Comparison of ENCODE assay signal across 8 cellular contexts in genomic region chr7:45089314-45089891, GRCh38. TPM values are rescaled to one million over a fixed set of nuclear protein-coding genes. Genes with fewer than 3 reads are reported as not detected.
DNase-seq lines count a peak whose midpoint lies in the region; ATAC-seq, FAIRE-seq and TF ChIP-seq lines count a peak whose summit lies in the region.

No MANE protein-coding gene starts in this region.

- intact Hi-C loops in CD14-positive monocyte (cut with micrococcal nuclease), result no loop called here
- intact Hi-C loops in GM12878 (cut with micrococcal nuclease; ENCODE audit: unreplicated experiment), result no loop called here
- intact Hi-C loops in psoas muscle (cut with DNase I), result loop anchor here in 1 of 2 donors (5.0 kb wide), 1 partner anchor 48 kb away; no protein-coding TSS in a partner anchor
- intact Hi-C loops in vagina (cut with DNase I), result no loop called here

- H2AFZ ChIP-seq in GM12878 (ENCODE audit: control insufficient read depth, low read depth, low read length) (no peak overlapping the region), hepatocyte (peak overlapping the region; percentile 76)

- peaks cover 27 to 60% (median 43%) of the 10 kb centered on the region in 3 donors for H3K27me3 Mint-ChIP-seq in CD14-positive monocyte (ENCODE audit: low read depth in 3 of 3)

- peaks cover 3 to 5% of the 10 kb centered on the region in 2 donors for H3K36me3 Mint-ChIP-seq in CD14-positive monocyte

- no peak for TF ChIP-seq EP300 in GM12878 (IDR thresholded peaks at IDR 0.05; ENCODE audit: borderline replicate concordance in 1 of 2, control insufficient read depth in 1 of 2, low read depth in 2 of 2, low read length in 2 of 2)

- no peak overlapping the region for H3K27ac ChIP-seq in GM12878 (ENCODE audit: control insufficient read depth, insufficient read depth)
- H3K27ac ChIP-seq in hepatocyte, result no peak overlapping the region
- no peak overlapping the region for H3K27ac ChIP-seq in psoas muscle
- H3K27ac ChIP-seq in vagina, result peak overlapping the region; percentile 82

- TF ChIP-seq POLR2A in GM12878 (IDR thresholded peaks at IDR 0.05; ENCODE audit: low read depth, low read length), result no peak
- TF ChIP-seq POLR2A in vagina (IDR thresholded peaks at IDR 0.05), result no peak

- CTCF ChIA-PET in GM12878 (lab: Yijun Ruan, JAX), result interaction anchor here (1.0 kb wide), 2 partner anchors 116 to 117 kb away, joined by 3 read pairs; no protein-coding TSS in a partner anchor

- H3K9me2 ChIP-seq in hepatocyte (replicated peaks; ENCODE audit: insufficient read depth), result no peaks in the 10 kb centered on the region

- H3K79me2 ChIP-seq in GM12878 (ENCODE audit: control insufficient read depth, insufficient read depth, low read length), result no peaks in the 10 kb centered on the region
- no peaks in the 10 kb centered on the region for H3K79me2 ChIP-seq in hepatocyte

- H3K9me3 Mint-ChIP-seq in CD14-positive monocyte, result peaks cover 2 to 17% (median 4%) of the 10 kb centered on the region in 7 donors

- H3K4me3 ChIP-seq in MG63 (no peak overlapping the region), GM12878 (no peak overlapping the region; the same call in 1 of the 2 replicates), hepatocyte (peak overlapping the region; percentile 90), psoas muscle (peak overlapping the region; percentile 76), vagina (peak overlapping the region; percentile 60 to 63)

- H3K4me1 ChIP-seq in GM12878 (ENCODE audit: control insufficient read depth, insufficient read depth, low read length) (no peaks in the 10 kb centered on the region), hepatocyte (ENCODE audit: insufficient read depth) (peaks cover 2% of the 10 kb centered on the region), psoas muscle (no peaks in the 10 kb centered on the region), vagina (peaks cover 21% of the 10 kb centered on the region)

- BruUV-seq in GM12878 (replicated peaks; lab: Mats Ljungman, UMichigan), result no TSS peak

- no peak for FAIRE-seq in GM12878 (lab: Jason Lieb, UNC)

- in situ Hi-C loops in GM12878 (cut with MboI), result no loop called here

- peaks cover 9% of the 10 kb centered on the region for H3K4me1 Mint-ChIP-seq in CD14-positive monocyte

- H4K20me1 ChIP-seq in GM12878 (ENCODE audit: control insufficient read depth, insufficient read depth) (no peaks in the 10 kb centered on the region), hepatocyte (ENCODE audit: insufficient read depth, poor library complexity, severe bottlenecking) (no peaks in the 10 kb centered on the region)

- H3K36me3 ChIP-seq in MG63, result no peaks in the 10 kb centered on the region
- H3K36me3 ChIP-seq in GM12878 (ENCODE audit: control insufficient read depth in 2 of 2, insufficient read depth in 2 of 2, low read length in 1 of 2), result no peaks in the 10 kb centered on the region
- H3K36me3 ChIP-seq in hepatocyte (replicated peaks; ENCODE audit: insufficient read depth, low read depth), result no peaks in the 10 kb centered on the region
- no peaks in the 10 kb centered on the region for H3K36me3 ChIP-seq in psoas muscle (ENCODE audit: insufficient read depth in 1 of 2, low read depth in 1 of 2)
- no peaks in the 10 kb centered on the region for H3K36me3 ChIP-seq in vagina

- peak overlapping the region; percentile 30; the same call in 1 of the 2 replicates for H3K4me2 ChIP-seq in GM12878 (ENCODE audit: control insufficient read depth, insufficient read depth)
- peak overlapping the region; percentile 97 for H3K4me2 ChIP-seq in hepatocyte

- H3K4me3 Mint-ChIP-seq in CD14-positive monocyte, result peak overlapping the region; percentile 62 to 85

- no peak for TF ChIP-seq RAD21 in GM12878 (IDR thresholded peaks at IDR 0.05; ENCODE audit: insufficient read depth, low read depth, low read length)

- 9% methylated on average over 22 of the region's 22 CpGs for WGBS in GM12878 (ENCODE audit: insufficient coverage, insufficient replicate concordance, low lambda C conversion rate, missing lambda C conversion rate)
- 12% methylated on average over 21 of the region's 22 CpGs for WGBS in hepatocyte (ENCODE audit: low lambda C conversion rate, missing lambda C conversion rate)
- WGBS in psoas muscle, 3 donors, result 4 to 7% (median 5%) methylated on average over 20 to 22 of the region's 22 CpGs

- ATAC-seq in GM12878 (peak; percentile 63), psoas muscle (peak in 3 of 4 donors; percentile 16 to 59 (median 50)), GM21825 (IDR thresholded peaks at IDR 0.05; ENCODE audit: unreplicated experiment) (no peak)

- SMC1A ChIA-PET in GM12878 (lab: Charles Lee; ENCODE audit: uncharacterized antibody, unreplicated experiment), result no interaction called here

- H3K9me3 ChIP-seq in MG63 (0 out of 2 replicates have a peak, but pooled peaks cover 5% of the 10 kb centered on the region), GM12878 (replicated peaks; ENCODE audit: control insufficient read depth, insufficient read depth, low read length) (no peaks in the 10 kb centered on the region), hepatocyte (ENCODE audit: low read depth) (no peaks in the 10 kb centered on the region), psoas muscle (no peaks in the 10 kb centered on the region), vagina (no peaks in the 10 kb centered on the region)

- RAD21 ChIA-PET in GM12878 (lab: Charles Lee; ENCODE audit: unreplicated experiment), result no interaction called here

- POLR2A ChIA-PET in GM12878 (lab: Charles Lee), result no interaction called here

- H3K27me3 ChIP-seq in MG63, result no peaks in the 10 kb centered on the region
- peaks cover 2% of the 10 kb centered on the region in 2 experiments; a peak in 3 of 4 replicates for H3K27me3 ChIP-seq in GM12878 (replicated peaks in 1 of 2; ENCODE audit: control insufficient read depth in 2 of 2, insufficient read depth in 2 of 2, low read length in 1 of 2)
- H3K27me3 ChIP-seq in hepatocyte, result no peaks in the 10 kb centered on the region
- peaks cover 0 to 9% (median 0%) of the 10 kb centered on the region in 3 donors for H3K27me3 ChIP-seq in psoas muscle (ENCODE audit: insufficient read depth in 3 of 3, low read length in 2 of 3)
- H3K27me3 ChIP-seq in vagina, result no peaks in the 10 kb centered on the region

- no peak overlapping the region for H3K9ac ChIP-seq in GM12878 (ENCODE audit: control insufficient read depth, insufficient read depth, low read length)

- peak overlapping the region in 1 of 7 donors; percentile 41 for H3K27ac Mint-ChIP-seq in CD14-positive monocyte

- no peak for DNase-seq in CD14-positive monocyte (ENCODE audit: low spot score)
- DNase-seq in MG63, result peak; percentile 26
- DNase-seq in T1000 (lab: John Stamatoyannopoulos, UW), result peak; percentile 24
- no peak for DNase-seq in GM12878 (ENCODE audit: low read depth, low spot score)
- peak; percentile 73 for DNase-seq in hepatocyte (ENCODE audit: low spot score)
- DNase-seq in psoas muscle, result peak; percentile 55 to 70
- no peak for DNase-seq in vagina (ENCODE audit: extremely low spot score in 2 of 2)

- TF ChIP-seq CTCF in CD14-positive monocyte (IDR thresholded peaks at IDR 0.05) (no peak), GM12878 (IDR thresholded peaks at IDR 0.05 in 2 of 3, conservative IDR thresholded peaks at IDR 0.05 in 1 of 3; ENCODE audit: control insufficient read depth in 2 of 3, extremely low read depth in 1 of 3, insufficient read depth in 1 of 3, low read depth in 3 of 3, low read length in 3 of 3) (no peak), hepatocyte (IDR thresholded peaks at IDR 0.05; ENCODE audit: poor library complexity) (no peak), psoas muscle (IDR thresholded peaks at IDR 0.05) (no peak), vagina (IDR thresholded peaks at IDR 0.05) (no peak)

RNA-seq across cellular contexts. Expression of gene NACAD, which starts 0.6 kb away (rescaled TPM):
- polyA plus RNA-seq in CD14-positive monocyte (not detected), GM12878 (2011; rRNA removed) (not detected in 2 replicates), GM12878 (2014; fragmentation: Illumina TruSeq; extraction: Trizol) (not detected in 2 replicates), GM12878 (2014; fragmentation: Nextera tagmentation; extraction: Ambion mirVana) (not detected), GM12878 (2014; rRNA removed) (not detected in 2 replicates), GM12878 (2016; fragmentation: Nextera tagmentation; extraction: Ambion mirVana) (not detected), hepatocyte (2.0 and 3.9 TPM in 2 replicates), psoas muscle (under 1 TPM; 0.23 to 0.51 (median 0.33) TPM)
- not detected in 2 replicates for total RNA-seq in MG63 (2014; rRNA removed; shearing (Covaris generic); ENCODE audit: low replicate concordance)
- total RNA-seq in GM12878 (2013; cell fraction: nucleolus; rRNA removed), result 0.10 TPM in 1 of 2 replicates, not detected in the other
- total RNA-seq in GM12878 (2014; rRNA removed) (not detected in 2 replicates), GM12878 (2014; rRNA removed; fragmentation: Illumina TruSeq; extraction: Trizol) (not detected in 2 replicates), GM12878 (2021) (not detected in 2 replicates), hepatocyte (1.2 and 1.4 TPM in 2 replicates), psoas muscle (1 to 10 TPM; 1.1 to 1.4 (median 1.2) TPM), vagina (9.6 TPM)
- polyA plus RNA-seq in GM12878 (2011; ENCODE audit: low read depth), result not detected
- 0.03 TPM in 1 of 2 replicates, not detected in the other for polyA plus RNA-seq in GM12878 (2011; cell fraction: cytosol; rRNA removed)
- polyA plus RNA-seq in GM12878 (2011; cell fraction: nucleus; rRNA removed), result 0.13 and 0.15 TPM in 2 replicates
- not detected in 2 replicates for polyA plus RNA-seq in GM12878 (2012)
- not detected in 2 replicates for polyA minus RNA-seq in GM12878 (2011; rRNA and poly(A)+ RNA removed)
- polyA minus RNA-seq in GM12878 (2011; cell fraction: cytosol; rRNA and poly(A)+ RNA removed), result not detected in 2 replicates
- not detected in 2 replicates for polyA minus RNA-seq in GM12878 (2011; cell fraction: nucleus; rRNA and poly(A)+ RNA removed)

RNA-seq across cellular contexts. Expression of gene TBRG4, which starts 22.1 kb away (rescaled TPM):
- 10 to 100 TPM; 32.7 to 38.4 TPM for polyA plus RNA-seq in CD14-positive monocyte
- 82.0 and 126 TPM in 2 replicates for total RNA-seq in MG63 (2014; rRNA removed; shearing (Covaris generic); ENCODE audit: low replicate concordance)
- total RNA-seq in GM12878 (2013; cell fraction: nucleolus; rRNA removed), result 249 and 291 TPM in 2 replicates
- 124 and 128 TPM in 2 replicates for total RNA-seq in GM12878 (2014; rRNA removed)
- total RNA-seq in GM12878 (2014; rRNA removed; fragmentation: Illumina TruSeq; extraction: Trizol), result 54.5 and 59.6 TPM in 2 replicates
- 109 and 117 TPM in 2 replicates for total RNA-seq in GM12878 (2021)
- 60.7 TPM for polyA plus RNA-seq in GM12878 (2011; ENCODE audit: low read depth)
- polyA plus RNA-seq in GM12878 (2011; rRNA removed), result 79.4 and 126 TPM in 2 replicates
- polyA plus RNA-seq in GM12878 (2011; cell fraction: cytosol; rRNA removed), result 124 and 201 TPM in 2 replicates
- polyA plus RNA-seq in GM12878 (2011; cell fraction: nucleus; rRNA removed), result 523 and 538 TPM in 2 replicates
- polyA plus RNA-seq in GM12878 (2012), result 68.8 and 75.2 TPM in 2 replicates
- 58.8 and 119 TPM in 2 replicates for polyA plus RNA-seq in GM12878 (2014; fragmentation: Illumina TruSeq; extraction: Trizol)
- 10 to 100 TPM in 1 of 2 experiments, 1 to 10 TPM in 1; 8.4 to 13.3 TPM for polyA plus RNA-seq in GM12878 (2014; fragmentation: Nextera tagmentation; extraction: Ambion mirVana)
- 104 and 111 TPM in 2 replicates for polyA plus RNA-seq in GM12878 (2014; rRNA removed)
- polyA plus RNA-seq in GM12878 (2016; fragmentation: Nextera tagmentation; extraction: Ambion mirVana), result 100 to 1,000 TPM; 124 to 130 TPM
- 145 and 219 TPM in 2 replicates for polyA minus RNA-seq in GM12878 (2011; rRNA and poly(A)+ RNA removed)
- 56.4 and 73.5 TPM in 2 replicates for polyA minus RNA-seq in GM12878 (2011; cell fraction: cytosol; rRNA and poly(A)+ RNA removed)
- polyA minus RNA-seq in GM12878 (2011; cell fraction: nucleus; rRNA and poly(A)+ RNA removed), result 184 and 261 TPM in 2 replicates
- total RNA-seq in hepatocyte, result 44.5 and 55.9 TPM in 2 replicates
- 54.3 and 54.6 TPM in 2 replicates for polyA plus RNA-seq in hepatocyte
- 100 to 1,000 TPM in 1 of 4 donors, 10 to 100 TPM in 3; 70.9 to 127 (median 84.1) TPM for total RNA-seq in psoas muscle
- 100 to 1,000 TPM in 2 of 3 donors, 10 to 100 TPM in 1; 90.4 to 195 (median 130) TPM for polyA plus RNA-seq in psoas muscle
- 71.2 TPM for total RNA-seq in vagina

Comparison
In these comparisons a context has a peak if more than half of its experiments do, and no peak if none do; other contexts are left out.
1. DNase-seq: peak in MG63 (single experiment), T1000 (single experiment), hepatocyte (single experiment) and psoas muscle (2 of 2); none in CD14-positive monocyte (single experiment), GM12878 (single experiment) and vagina (0 of 2).
2. H3K4me3 ChIP-seq: peak in hepatocyte (single experiment), psoas muscle (single experiment) and vagina (2 of 2); none in MG63 (single experiment) and GM12878 (single experiment).